In the genomic region with DNA sequence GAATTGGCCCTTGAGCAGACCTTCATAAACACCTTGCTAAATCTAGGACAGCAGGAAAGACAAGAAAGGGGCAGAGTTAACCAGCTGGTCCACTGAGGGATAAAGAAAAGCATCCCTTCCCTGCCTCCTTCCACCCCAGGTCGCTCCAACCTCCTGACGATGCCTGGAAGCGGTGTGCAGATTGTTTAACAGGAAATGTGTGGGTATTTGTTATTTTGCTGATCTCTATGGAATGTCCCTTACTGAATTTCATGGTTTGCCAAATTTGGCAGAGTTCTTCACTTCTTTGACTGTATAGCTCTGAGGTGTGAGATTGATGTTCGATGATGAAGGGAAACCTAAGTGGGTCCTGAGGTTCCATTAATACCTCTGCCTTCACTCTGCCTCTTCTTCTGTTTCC, we compare ENCODE assay signal across 1 cellular context.
TF ChIP-seq lines count a peak whose summit lies in the region.

No MANE protein-coding gene starts in this region.

TF ChIP-seq in GM12878, 131 proteins besides CTCF, POLR2A, EP300 and RAD21 (continued from another document):
- TF ChIP-seq, protein P1, sequence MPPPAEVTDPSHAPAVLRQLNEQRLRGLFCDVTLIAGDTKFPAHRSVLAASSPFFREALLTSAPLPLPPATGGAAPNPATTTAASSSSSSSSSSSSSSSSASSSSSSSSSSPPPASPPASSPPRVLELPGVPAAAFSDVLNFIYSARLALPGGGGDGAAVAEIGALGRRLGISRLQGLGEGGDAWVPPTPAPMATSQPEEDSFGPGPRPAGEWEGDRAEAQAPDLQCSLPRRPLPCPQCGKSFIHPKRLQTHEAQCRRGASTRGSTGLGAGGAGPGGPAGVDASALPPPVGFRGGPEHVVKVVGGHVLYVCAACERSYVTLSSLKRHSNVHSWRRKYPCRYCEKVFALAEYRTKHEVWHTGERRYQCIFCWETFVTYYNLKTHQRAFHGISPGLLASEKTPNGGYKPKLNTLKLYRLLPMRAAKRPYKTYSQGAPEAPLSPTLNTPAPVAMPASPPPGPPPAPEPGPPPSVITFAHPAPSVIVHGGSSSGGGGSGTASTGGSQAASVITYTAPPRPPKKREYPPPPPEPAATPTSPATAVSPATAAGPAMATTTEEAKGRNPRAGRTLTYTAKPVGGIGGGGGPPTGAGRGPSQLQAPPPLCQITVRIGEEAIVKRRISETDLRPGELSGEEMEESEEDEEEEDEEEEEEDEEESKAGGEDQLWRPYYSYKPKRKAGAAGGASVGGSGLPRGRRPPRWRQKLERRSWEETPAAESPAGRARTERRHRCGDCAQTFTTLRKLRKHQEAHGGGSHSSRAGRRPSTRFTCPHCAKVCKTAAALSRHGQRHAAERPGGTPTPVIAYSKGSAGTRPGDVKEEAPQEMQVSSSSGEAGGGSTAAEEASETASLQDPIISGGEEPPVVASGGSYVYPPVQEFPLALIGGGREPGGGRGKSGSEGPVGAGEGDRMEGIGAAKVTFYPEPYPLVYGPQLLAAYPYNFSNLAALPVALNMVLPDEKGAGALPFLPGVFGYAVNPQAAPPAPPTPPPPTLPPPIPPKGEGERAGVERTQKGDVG (CRISPR knock-in tag; IDR thresholded peaks at IDR 0.05), result no peak
- TF ChIP-seq TCF3 (IDR thresholded peaks at IDR 0.05; ENCODE audit: borderline replicate concordance, insufficient read depth, low read depth, low read length), result no peak
- TF ChIP-seq, protein P2, sequence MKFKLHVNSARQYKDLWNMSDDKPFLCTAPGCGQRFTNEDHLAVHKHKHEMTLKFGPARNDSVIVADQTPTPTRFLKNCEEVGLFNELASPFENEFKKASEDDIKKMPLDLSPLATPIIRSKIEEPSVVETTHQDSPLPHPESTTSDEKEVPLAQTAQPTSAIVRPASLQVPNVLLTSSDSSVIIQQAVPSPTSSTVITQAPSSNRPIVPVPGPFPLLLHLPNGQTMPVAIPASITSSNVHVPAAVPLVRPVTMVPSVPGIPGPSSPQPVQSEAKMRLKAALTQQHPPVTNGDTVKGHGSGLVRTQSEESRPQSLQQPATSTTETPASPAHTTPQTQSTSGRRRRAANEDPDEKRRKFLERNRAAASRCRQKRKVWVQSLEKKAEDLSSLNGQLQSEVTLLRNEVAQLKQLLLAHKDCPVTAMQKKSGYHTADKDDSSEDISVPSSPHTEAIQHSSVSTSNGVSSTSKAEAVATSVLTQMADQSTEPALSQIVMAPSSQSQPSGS (IDR thresholded peaks at IDR 0.05; ENCODE audit: low read length), result no peak
- no peak for TF ChIP-seq KAT2A (conservative IDR thresholded peaks at IDR 0.05; ENCODE audit: control insufficient read depth, low read depth, low read length)
- TF ChIP-seq FOXM1 (IDR thresholded peaks at IDR 0.05; ENCODE audit: low read depth, low read length), result no peak
- TF ChIP-seq ASH2L (IDR thresholded peaks at IDR 0.05; ENCODE audit: borderline replicate concordance, low read depth), result no peak
- no peak for TF ChIP-seq EED (IDR thresholded peaks at IDR 0.05; ENCODE audit: low read depth)
- TF ChIP-seq RCOR1 (conservative IDR thresholded peaks at IDR 0.05; ENCODE audit: low read depth, low read length), result no peak
- TF ChIP-seq ZNF384 (IDR thresholded peaks at IDR 0.05; ENCODE audit: borderline replicate concordance, low read depth, low read length), result no peak
- TF ChIP-seq CHD1 (IDR thresholded peaks at IDR 0.05; ENCODE audit: low read depth, low read length), result no peak
- TF ChIP-seq HDAC6 (IDR thresholded peaks at IDR 0.05; ENCODE audit: unreplicated experiment), result no peak
- TF ChIP-seq JUND (IDR thresholded peaks at IDR 0.05; ENCODE audit: low read depth, low read length), result no peak
- TF ChIP-seq, protein P3, sequence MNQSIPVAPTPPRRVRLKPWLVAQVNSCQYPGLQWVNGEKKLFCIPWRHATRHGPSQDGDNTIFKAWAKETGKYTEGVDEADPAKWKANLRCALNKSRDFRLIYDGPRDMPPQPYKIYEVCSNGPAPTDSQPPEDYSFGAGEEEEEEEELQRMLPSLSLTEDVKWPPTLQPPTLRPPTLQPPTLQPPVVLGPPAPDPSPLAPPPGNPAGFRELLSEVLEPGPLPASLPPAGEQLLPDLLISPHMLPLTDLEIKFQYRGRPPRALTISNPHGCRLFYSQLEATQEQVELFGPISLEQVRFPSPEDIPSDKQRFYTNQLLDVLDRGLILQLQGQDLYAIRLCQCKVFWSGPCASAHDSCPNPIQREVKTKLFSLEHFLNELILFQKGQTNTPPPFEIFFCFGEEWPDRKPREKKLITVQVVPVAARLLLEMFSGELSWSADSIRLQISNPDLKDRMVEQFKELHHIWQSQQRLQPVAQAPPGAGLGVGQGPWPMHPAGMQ (IDR thresholded peaks at IDR 0.05; ENCODE audit: borderline replicate concordance), result no peak
- no peak for TF ChIP-seq ESRRA (IDR thresholded peaks at IDR 0.05; ENCODE audit: low read length)
- TF ChIP-seq, protein P4, sequence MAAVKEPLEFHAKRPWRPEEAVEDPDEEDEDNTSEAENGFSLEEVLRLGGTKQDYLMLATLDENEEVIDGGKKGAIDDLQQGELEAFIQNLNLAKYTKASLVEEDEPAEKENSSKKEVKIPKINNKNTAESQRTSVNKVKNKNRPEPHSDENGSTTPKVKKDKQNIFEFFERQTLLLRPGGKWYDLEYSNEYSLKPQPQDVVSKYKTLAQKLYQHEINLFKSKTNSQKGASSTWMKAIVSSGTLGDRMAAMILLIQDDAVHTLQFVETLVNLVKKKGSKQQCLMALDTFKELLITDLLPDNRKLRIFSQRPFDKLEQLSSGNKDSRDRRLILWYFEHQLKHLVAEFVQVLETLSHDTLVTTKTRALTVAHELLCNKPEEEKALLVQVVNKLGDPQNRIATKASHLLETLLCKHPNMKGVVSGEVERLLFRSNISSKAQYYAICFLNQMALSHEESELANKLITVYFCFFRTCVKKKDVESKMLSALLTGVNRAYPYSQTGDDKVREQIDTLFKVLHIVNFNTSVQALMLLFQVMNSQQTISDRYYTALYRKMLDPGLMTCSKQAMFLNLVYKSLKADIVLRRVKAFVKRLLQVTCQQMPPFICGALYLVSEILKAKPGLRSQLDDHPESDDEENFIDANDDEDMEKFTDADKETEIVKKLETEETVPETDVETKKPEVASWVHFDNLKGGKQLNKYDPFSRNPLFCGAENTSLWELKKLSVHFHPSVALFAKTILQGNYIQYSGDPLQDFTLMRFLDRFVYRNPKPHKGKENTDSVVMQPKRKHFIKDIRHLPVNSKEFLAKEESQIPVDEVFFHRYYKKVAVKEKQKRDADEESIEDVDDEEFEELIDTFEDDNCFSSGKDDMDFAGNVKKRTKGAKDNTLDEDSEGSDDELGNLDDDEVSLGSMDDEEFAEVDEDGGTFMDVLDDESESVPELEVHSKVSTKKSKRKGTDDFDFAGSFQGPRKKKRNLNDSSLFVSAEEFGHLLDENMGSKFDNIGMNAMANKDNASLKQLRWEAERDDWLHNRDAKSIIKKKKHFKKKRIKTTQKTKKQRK (IDR thresholded peaks at IDR 0.05; ENCODE audit: low read depth, low read length), result no peak
- no peak for TF ChIP-seq FOXK2 (IDR thresholded peaks at IDR 0.05)
- TF ChIP-seq, protein P5, sequence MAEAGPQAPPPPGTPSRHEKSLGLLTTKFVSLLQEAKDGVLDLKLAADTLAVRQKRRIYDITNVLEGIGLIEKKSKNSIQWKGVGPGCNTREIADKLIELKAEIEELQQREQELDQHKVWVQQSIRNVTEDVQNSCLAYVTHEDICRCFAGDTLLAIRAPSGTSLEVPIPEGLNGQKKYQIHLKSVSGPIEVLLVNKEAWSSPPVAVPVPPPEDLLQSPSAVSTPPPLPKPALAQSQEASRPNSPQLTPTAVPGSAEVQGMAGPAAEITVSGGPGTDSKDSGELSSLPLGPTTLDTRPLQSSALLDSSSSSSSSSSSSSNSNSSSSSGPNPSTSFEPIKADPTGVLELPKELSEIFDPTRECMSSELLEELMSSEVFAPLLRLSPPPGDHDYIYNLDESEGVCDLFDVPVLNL (IDR thresholded peaks at IDR 0.05; ENCODE audit: low read depth, low read length), result no peak
- TF ChIP-seq STAT1 (conservative IDR thresholded peaks at IDR 0.05), result no peak
TF ChIP-seq in GM12878: peak in this region for 0.
